Comparison of ENCODE assay signal across 9 cellular contexts in the genomic region with DNA sequence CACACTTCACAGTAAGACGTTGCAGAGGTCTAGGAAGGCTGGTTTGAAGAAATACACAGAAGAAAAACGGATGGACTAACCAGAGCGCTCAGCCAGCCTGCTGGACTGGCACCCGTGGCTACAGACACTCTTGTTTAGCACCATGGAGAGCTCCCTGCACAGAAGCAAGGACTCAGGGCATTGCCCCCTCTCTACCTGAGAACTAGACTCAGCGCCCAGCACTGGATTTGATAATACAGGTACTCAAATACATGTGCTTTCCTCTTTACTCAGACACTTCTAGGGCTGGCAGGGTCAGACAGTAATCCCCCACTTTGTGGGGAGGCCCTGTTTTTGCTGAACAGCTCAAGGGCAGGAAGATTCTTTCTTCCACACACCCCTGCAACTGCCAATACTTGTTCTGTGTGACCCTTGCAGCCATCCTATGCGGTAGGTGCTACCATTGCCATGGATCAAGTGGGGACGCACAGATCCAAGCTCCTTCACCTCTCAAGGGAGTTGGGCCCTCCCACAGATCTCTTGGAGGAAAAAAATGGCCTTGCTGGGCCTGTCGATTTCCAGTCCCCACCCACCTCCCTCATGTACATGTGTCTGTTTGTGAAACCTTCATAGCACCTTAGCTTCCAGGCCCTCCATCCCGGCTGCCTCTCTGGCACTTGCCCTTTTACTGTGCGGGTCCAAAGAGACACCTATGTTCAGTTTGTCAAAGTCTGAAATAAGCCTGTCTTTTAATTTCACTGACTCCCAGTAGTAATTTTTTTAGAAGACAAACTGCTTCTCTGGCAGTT. TPM values are rescaled to one million over a fixed set of nuclear protein-coding genes. Genes with fewer than 3 reads are reported as not detected.
A peak's percentile ranks its signal among the peaks of the same experiment; 100 is the strongest.
DNase-seq lines count a peak whose midpoint lies in the region; ATAC-seq and TF ChIP-seq lines count a peak whose summit lies in the region.
"Had no signal": no experiment of that assay in that cellular context is flagged by ENCODE, and none has a peak within 500 bp of the region (broad histone marks: within the 10 kb centered on the region; RNA-seq: fewer than 3 reads in every experiment).

No MANE protein-coding gene starts in this region.

- H3K36me3 ChIP-seq in mucosa of descending colon (ENCODE audit: low read depth) (no peaks in the 10 kb centered on the region), suprapubic skin (no peaks in the 10 kb centered on the region)

- no peaks in the 10 kb centered on the region for H3K27me3 ChIP-seq in suprapubic skin

- no peaks in the 10 kb centered on the region for H3K9me3 ChIP-seq in mucosa of descending colon
- H3K9me3 ChIP-seq in suprapubic skin, result no peaks in the 10 kb centered on the region

- H3K4me1 ChIP-seq in mucosa of descending colon (ENCODE audit: low read depth) (peaks cover 12% of the 10 kb centered on the region), suprapubic skin (peaks cover 13% of the 10 kb centered on the region)

- no peak for TF ChIP-seq POLR2A in suprapubic skin (IDR thresholded peaks at IDR 0.05)

- CTCF ChIA-PET in GM10248 (lab: Yijun Ruan, JAX), result interaction anchor here (1.0 to 1.7 kb wide), 3 partner anchors 10 to 124 kb away, joined by 3 read pairs; no protein-coding TSS in a partner anchor

- DNase-seq in GM10248 (ENCODE audit: extremely low spot score) (peak; percentile 45), MV-4-11 (lab: John Stamatoyannopoulos, UW) (peak; percentile 24), ecto neural progenitor cell (ENCODE audit: low spot score) (peak; percentile 68), mucosa of descending colon (peak in 1 of 3 donors; percentile 68), NCI-H146 treated with DMSO at 0.1 percent for 48 hours (lab: John Stamatoyannopoulos, UW; ENCODE audit: unreplicated experiment) (no peak), suprapubic skin (ENCODE audit: low spot score in 2 of 2) (no peak)
- DNase-seq: stimulated activated naive CD8-positive, alpha-beta T cell treated with anti-CD3 and anti-CD28 coated beads, Interleukin-15, amount 100 ng/mL, for 72 hours had no signal

- H3K27ac ChIP-seq in suprapubic skin, result no peak overlapping the region

- no peak for TF ChIP-seq EP300 in suprapubic skin (IDR thresholded peaks at IDR 0.05)

- peak; percentile 20 for ATAC-seq in mucosa of descending colon
- no peak for ATAC-seq in HG03025 (IDR thresholded peaks at IDR 0.05; ENCODE audit: low FRiP score, unreplicated experiment)
- ATAC-seq in GM19324 (IDR thresholded peaks at IDR 0.05; ENCODE audit: low FRiP score, unreplicated experiment), result no peak
- ATAC-seq: stimulated activated naive CD8-positive, alpha-beta T cell treated with anti-CD3 and anti-CD28 coated beads, Interleukin-15, amount 100 ng/mL, for 72 hours had no signal

- H3K4me3 ChIP-seq in mucosa of descending colon (no peak overlapping the region), suprapubic skin (no peak overlapping the region)

- POLR2A ChIA-PET in GM10248 (lab: Yijun Ruan, JAX), result no interaction called here

- intact Hi-C loops in mucosa of descending colon (cut with DNase I, micrococcal nuclease), result no loop called here

- 41% methylated on average over 6 of the region's 10 CpGs for WGBS in suprapubic skin

- no peak for TF ChIP-seq CTCF in GM10248 (IDR thresholded peaks at IDR 0.05; ENCODE audit: control extremely low read depth, extremely low read depth, low read depth, missing control alignments)
- TF ChIP-seq CTCF in mucosa of descending colon (IDR thresholded peaks at IDR 0.05), result no peak
- no peak for TF ChIP-seq CTCF in suprapubic skin (IDR thresholded peaks at IDR 0.05)

RNA-seq across cellular contexts. Expression of gene P2RX6, which starts 5.1 kb away (rescaled TPM):
- 1 to 10 TPM; 1.4 to 1.6 (median 1.4) TPM for total RNA-seq in mucosa of descending colon
- total RNA-seq in suprapubic skin, result 1 to 10 TPM in 3 of 4 donors, under 1 TPM in 1; 0.21 to 3.1 (median 1.0) TPM

RNA-seq across cellular contexts. Expression of gene THAP7, which starts 7.9 kb away (rescaled TPM):
- total RNA-seq in mucosa of descending colon (10 to 100 TPM; 16.8 to 27.8 (median 19.8) TPM), suprapubic skin (10 to 100 TPM; 33.9 to 57.0 (median 37.4) TPM)

RNA-seq across cellular contexts. Expression of gene SLC7A4, which starts 22.5 kb away (rescaled TPM):
- 1 to 10 TPM; 1.4 to 4.0 (median 2.4) TPM for total RNA-seq in mucosa of descending colon
- 1 to 10 TPM in 3 of 4 donors, under 1 TPM in 1; 0.48 to 2.2 (median 1.6) TPM for total RNA-seq in suprapubic skin

RNA-seq across cellular contexts. Expression of gene LZTR1, which starts 27.7 kb away (rescaled TPM):
- total RNA-seq in mucosa of descending colon (10 to 100 TPM; 42.9 to 71.3 (median 43.6) TPM), suprapubic skin (10 to 100 TPM; 29.3 to 75.6 (median 46.9) TPM)

RNA-seq across cellular contexts. Expression of gene LRRC74B, which starts 35.9 kb away (rescaled TPM):
- total RNA-seq in mucosa of descending colon (under 1 TPM in 1 of 3 donors, not detected in 2; 0.31 TPM), suprapubic skin (not detected)

Comparison
In these comparisons a context has a peak if more than half of its experiments do, and no peak if none do; other contexts are left out.
1. DNase-seq: peak in GM10248 (single experiment), MV-4-11 (single experiment) and ecto neural progenitor cell (single experiment); none in NCI-H146 treated with DMSO at 0.1 percent for 48 hours (single experiment) and suprapubic skin (0 of 2).